Comparison of ENCODE assay signal across 21 cellular contexts in genomic region chr19:23403581-23404324, GRCh38. TPM values are rescaled to one million over a fixed set of nuclear protein-coding genes. Genes with fewer than 3 reads are reported as not detected.
DNase-seq lines count a peak whose midpoint lies in the region; ATAC-seq and TF ChIP-seq lines count a peak whose summit lies in the region.
"Had no signal": no experiment of that assay in that cellular context is flagged by ENCODE, and none has a peak within 500 bp of the region (broad histone marks: within the 10 kb centered on the region; RNA-seq: fewer than 3 reads in every experiment).

No MANE protein-coding gene starts in this region.

- H3K4me1 ChIP-seq in colonic mucosa = peaks cover 10% of the 10 kb centered on the region
- H3K4me1 ChIP-seq in left ventricle myocardium inferior = no peaks in the 10 kb centered on the region
- H3K4me1 ChIP-seq: parathyroid adenoma, testis had no signal

- H3K9me3 ChIP-seq in colonic mucosa = no peaks in the 10 kb centered on the region
- no peaks in the 10 kb centered on the region for H3K9me3 ChIP-seq in left ventricle myocardium inferior (replicated peaks)
- H3K9me3 ChIP-seq: testis had no signal

- no peak overlapping the region for H3K4me3 Mint-ChIP-seq in memory B cell
- H3K4me3 Mint-ChIP-seq: CD8-positive, alpha-beta memory T cell had no signal

- H3K4me1 Mint-ChIP-seq in memory B cell = no peaks in the 10 kb centered on the region
- H3K4me1 Mint-ChIP-seq: CD8-positive, alpha-beta memory T cell had no signal

- H3K27ac ChIP-seq in colonic mucosa (peak overlapping the region; percentile 85), left ventricle myocardium inferior (replicated peaks) (no peak overlapping the region)
- H3K27ac ChIP-seq: parathyroid adenoma, testis had no signal

- peak; percentile 59 for DNase-seq in COR-L47 (lab: John Stamatoyannopoulos, UW)
- DNase-seq in colonic mucosa = peak; percentile 93
- no peak for DNase-seq in memory B cell (ENCODE audit: low spot score in 2 of 2)
- no peak for DNase-seq in left ventricle myocardium inferior
- no peak for DNase-seq in DMS79 (lab: John Stamatoyannopoulos, UW)
- DNase-seq: activated CD4-positive, alpha-beta T cell treated with anti-CD3 and anti-CD28 coated beads for 4 hours; CD8-positive, alpha-beta memory T cell; effector memory CD4-positive, alpha-beta T cell; hypothalamus; NCI-H187; NCI-H510A; stimulated activated CD4-positive, alpha-beta T cell treated with anti-CD3 and anti-CD28 coated beads, Interleukin-4, amount 100 ng/mL, for 4 hours; stimulated activated CD8-positive, alpha-beta memory T cell treated with anti-CD3 and anti-CD28 coated beads, Interleukin-4, amount 100 ng/mL, for 48 hours; T1000; testis had no signal

- H3K27me3 Mint-ChIP-seq in memory B cell = no peaks in the 10 kb centered on the region
- H3K27me3 Mint-ChIP-seq: CD8-positive, alpha-beta memory T cell had no signal

- H3K9ac ChIP-seq in colonic mucosa (ENCODE audit: low read depth in 2 of 2, low read length in 2 of 2) = peak overlapping the region in 1 of 2 donors; percentile 41
- H3K9ac ChIP-seq: parathyroid adenoma had no signal

- TF ChIP-seq CTCF in LNCAP (IDR thresholded peaks at IDR 0.05) (peak; percentile 27; the same call in 1 of the 2 replicates), colonic mucosa (IDR thresholded peaks at IDR 0.05) (peak; percentile 64), left ventricle myocardium inferior (IDR thresholded peaks at IDR 0.05; ENCODE audit: borderline replicate concordance) (no peak)

- no peaks in the 10 kb centered on the region for H3K27me3 ChIP-seq in colonic mucosa
- H3K27me3 ChIP-seq in left ventricle myocardium inferior (ENCODE audit: low read depth) = no peaks in the 10 kb centered on the region
- H3K27me3 ChIP-seq: testis had no signal

- no peak overlapping the region for H3K4me3 ChIP-seq in colonic mucosa
- no peak overlapping the region for H3K4me3 ChIP-seq in left ventricle myocardium inferior
- H3K4me3 ChIP-seq: testis had no signal

- H3K36me3 ChIP-seq in colonic mucosa (no peaks in the 10 kb centered on the region), left ventricle myocardium inferior (no peaks in the 10 kb centered on the region)

- intact Hi-C loops in colonic mucosa (cut with DNase I) (no loop called here), left ventricle myocardium inferior (cut with micrococcal nuclease) (no loop called here)

- no peaks in the 10 kb centered on the region for H3K9me3 Mint-ChIP-seq in memory B cell
- H3K9me3 Mint-ChIP-seq: CD8-positive, alpha-beta memory T cell had no signal

- H3K36me3 Mint-ChIP-seq in memory B cell = no peaks in the 10 kb centered on the region
- H3K36me3 Mint-ChIP-seq: CD8-positive, alpha-beta memory T cell had no signal

- ATAC-seq in memory B cell (ENCODE audit: low read depth) (no peak), GM18907 (IDR thresholded peaks at IDR 0.05; ENCODE audit: unreplicated experiment) (no peak), HG03280 (IDR thresholded peaks at IDR 0.05; ENCODE audit: unreplicated experiment) (no peak)
- ATAC-seq: Panc1, SK-N-SH treated with all-trans-retinoic acid at 6 μM for 48 hours had no signal

- peak overlapping the region; percentile 42 for H3K27ac Mint-ChIP-seq in memory B cell
- H3K27ac Mint-ChIP-seq: CD8-positive, alpha-beta memory T cell had no signal

RNA-seq across cellular contexts. Expression of gene ZNF91, which starts 8.5 kb away (rescaled TPM):
- total RNA-seq in colonic mucosa (10 to 100 TPM; 70.8 to 80.5 TPM), left ventricle myocardium inferior (101 TPM)

Comparison
In these comparisons a context has a peak if more than half of its experiments do, and no peak if none do; other contexts are left out.
1. DNase-seq: peak in COR-L47 (single experiment) and colonic mucosa (single experiment); none in memory B cell (0 of 2), left ventricle myocardium inferior (single experiment) and DMS79 (single experiment).